1 cellular context compared by ENCODE assay signal in the genomic region with DNA sequence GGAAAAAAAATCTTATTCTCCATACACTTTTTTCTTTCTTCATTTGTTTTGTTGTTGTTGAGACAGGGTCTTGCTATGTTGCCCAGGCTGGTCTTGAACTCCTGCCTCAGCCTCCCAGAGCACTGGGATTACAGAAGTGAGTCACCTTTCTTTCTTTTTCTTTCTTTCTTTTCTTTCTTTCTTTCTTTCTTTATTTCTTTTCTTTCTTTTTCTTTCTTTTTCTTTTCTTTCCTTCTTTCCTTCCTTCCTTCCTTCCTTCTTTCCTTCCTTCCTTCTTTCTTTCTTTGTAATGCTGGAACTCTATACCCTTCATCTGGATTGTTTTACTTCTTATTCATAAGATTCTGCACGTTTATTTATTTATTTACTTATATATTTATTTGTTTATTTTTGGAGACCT.
TF ChIP-seq lines count a peak whose summit lies in the region.

No MANE protein-coding gene starts in this region.

TF ChIP-seq in IMR-90, 13 proteins besides CTCF, POLR2A, EP300 and RAD21 (continued from another document):
- TF ChIP-seq NFE2L2 (IDR thresholded peaks at IDR 0.05; ENCODE audit: low read depth, low read length) (no peak), RCOR1 (IDR thresholded peaks at IDR 0.05; ENCODE audit: insufficient replicate concordance, low read length) (no peak), FOS (IDR thresholded peaks at IDR 0.05; ENCODE audit: low read depth, low read length) (no peak), MAFK (IDR thresholded peaks at IDR 0.05; ENCODE audit: low read depth, low read length) (no peak), BHLHE40 (IDR thresholded peaks at IDR 0.05; ENCODE audit: low read depth, low read length) (no peak), SMC3 (IDR thresholded peaks at IDR 0.05; ENCODE audit: low read depth, low read length) (no peak)
